ENCODE assay signal across 1 cellular context in the genomic region with DNA sequence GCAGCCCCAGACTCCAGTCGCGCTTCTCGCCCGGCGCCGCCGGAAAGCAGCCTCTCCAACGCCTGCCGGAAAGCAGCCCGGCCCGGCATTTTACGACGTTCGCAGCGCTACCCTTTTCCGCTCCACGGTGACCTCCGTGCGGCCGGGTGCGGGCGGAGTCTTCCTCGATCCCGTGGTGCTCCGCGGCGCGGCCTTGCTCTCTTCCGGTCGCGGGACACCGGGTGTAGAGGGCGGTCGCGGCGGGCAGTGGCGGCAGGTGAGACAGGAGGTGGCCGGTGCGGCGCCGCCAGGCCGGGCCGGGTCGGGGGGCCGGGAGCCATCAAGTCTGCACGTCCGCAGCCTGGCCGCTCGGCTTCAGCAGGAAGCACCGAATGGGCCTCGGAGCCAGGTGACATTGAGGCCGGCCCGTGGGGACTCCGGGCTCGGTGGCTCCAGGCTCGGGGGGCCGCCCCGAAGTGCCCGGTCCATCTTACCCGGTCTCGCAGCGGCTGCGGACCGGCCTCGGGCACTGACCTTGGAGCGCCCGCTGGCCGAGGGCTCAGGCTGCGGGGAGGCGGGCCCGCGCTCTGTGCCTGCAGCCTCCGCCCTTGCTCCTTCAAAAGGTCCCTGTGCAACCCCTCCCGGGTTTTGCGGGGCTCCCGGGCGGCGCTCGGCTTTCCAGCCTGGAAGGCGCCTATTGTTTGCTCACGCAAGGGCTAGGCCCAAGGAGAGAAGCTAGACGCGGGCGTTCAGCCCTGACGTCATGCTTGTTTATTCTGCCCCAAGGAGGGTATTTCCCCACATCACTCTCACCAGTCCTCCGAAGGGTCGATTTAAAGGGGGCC.
TF ChIP-seq lines count a peak whose summit lies in the region.

A gene (plus strand): TSS at position 199 of the 824 bp plus-strand sequence. CDS start 1,511 bp downstream, outside the sequence.
A gene (minus strand): TSS at position 48 of the 824 bp plus-strand sequence. CDS start 249 bp downstream, outside the sequence.

TF ChIP-seq in HepG2, 621 proteins besides CTCF, POLR2A, EP300 and RAD21 (continued from another document and continues in another):
- peak; percentile 53; the same call in 1 of the 2 replicates for TF ChIP-seq ZNF101 (CRISPR knock-in tag; IDR thresholded peaks at IDR 0.05; ENCODE audit: borderline replicate concordance, low read depth)
- TF ChIP-seq, protein P1, sequence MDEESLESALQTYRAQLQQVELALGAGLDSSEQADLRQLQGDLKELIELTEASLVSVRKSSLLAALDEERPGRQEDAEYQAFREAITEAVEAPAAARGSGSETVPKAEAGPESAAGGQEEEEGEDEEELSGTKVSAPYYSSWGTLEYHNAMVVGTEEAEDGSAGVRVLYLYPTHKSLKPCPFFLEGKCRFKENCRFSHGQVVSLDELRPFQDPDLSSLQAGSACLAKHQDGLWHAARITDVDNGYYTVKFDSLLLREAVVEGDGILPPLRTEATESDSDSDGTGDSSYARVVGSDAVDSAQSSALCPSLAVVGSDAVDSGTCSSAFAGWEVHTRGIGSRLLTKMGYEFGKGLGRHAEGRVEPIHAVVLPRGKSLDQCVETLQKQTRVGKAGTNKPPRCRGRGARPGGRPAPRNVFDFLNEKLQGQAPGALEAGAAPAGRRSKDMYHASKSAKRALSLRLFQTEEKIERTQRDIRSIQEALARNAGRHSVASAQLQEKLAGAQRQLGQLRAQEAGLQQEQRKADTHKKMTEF (CRISPR knock-in tag; IDR thresholded peaks at IDR 0.05), result peak; percentile 97
- peak; percentile 98; the same call in 1 of the 2 replicates for TF ChIP-seq SMAD1 (CRISPR knock-in tag; IDR thresholded peaks at IDR 0.05; ENCODE audit: borderline replicate concordance, low read depth)
- TF ChIP-seq ZNF564 (CRISPR knock-in tag; IDR thresholded peaks at IDR 0.05), result no peak; the same call in 1 of the 2 replicates
- TF ChIP-seq ZNF10 (CRISPR knock-in tag; IDR thresholded peaks at IDR 0.05; ENCODE audit: borderline replicate concordance, low read depth), result no peak
- 0 out of 2 replicates have a peak, but pooled peaks have one; percentile 31 for TF ChIP-seq ZSCAN20 (CRISPR knock-in tag; IDR thresholded peaks at IDR 0.05; ENCODE audit: borderline replicate concordance)
- TF ChIP-seq, protein P2, sequence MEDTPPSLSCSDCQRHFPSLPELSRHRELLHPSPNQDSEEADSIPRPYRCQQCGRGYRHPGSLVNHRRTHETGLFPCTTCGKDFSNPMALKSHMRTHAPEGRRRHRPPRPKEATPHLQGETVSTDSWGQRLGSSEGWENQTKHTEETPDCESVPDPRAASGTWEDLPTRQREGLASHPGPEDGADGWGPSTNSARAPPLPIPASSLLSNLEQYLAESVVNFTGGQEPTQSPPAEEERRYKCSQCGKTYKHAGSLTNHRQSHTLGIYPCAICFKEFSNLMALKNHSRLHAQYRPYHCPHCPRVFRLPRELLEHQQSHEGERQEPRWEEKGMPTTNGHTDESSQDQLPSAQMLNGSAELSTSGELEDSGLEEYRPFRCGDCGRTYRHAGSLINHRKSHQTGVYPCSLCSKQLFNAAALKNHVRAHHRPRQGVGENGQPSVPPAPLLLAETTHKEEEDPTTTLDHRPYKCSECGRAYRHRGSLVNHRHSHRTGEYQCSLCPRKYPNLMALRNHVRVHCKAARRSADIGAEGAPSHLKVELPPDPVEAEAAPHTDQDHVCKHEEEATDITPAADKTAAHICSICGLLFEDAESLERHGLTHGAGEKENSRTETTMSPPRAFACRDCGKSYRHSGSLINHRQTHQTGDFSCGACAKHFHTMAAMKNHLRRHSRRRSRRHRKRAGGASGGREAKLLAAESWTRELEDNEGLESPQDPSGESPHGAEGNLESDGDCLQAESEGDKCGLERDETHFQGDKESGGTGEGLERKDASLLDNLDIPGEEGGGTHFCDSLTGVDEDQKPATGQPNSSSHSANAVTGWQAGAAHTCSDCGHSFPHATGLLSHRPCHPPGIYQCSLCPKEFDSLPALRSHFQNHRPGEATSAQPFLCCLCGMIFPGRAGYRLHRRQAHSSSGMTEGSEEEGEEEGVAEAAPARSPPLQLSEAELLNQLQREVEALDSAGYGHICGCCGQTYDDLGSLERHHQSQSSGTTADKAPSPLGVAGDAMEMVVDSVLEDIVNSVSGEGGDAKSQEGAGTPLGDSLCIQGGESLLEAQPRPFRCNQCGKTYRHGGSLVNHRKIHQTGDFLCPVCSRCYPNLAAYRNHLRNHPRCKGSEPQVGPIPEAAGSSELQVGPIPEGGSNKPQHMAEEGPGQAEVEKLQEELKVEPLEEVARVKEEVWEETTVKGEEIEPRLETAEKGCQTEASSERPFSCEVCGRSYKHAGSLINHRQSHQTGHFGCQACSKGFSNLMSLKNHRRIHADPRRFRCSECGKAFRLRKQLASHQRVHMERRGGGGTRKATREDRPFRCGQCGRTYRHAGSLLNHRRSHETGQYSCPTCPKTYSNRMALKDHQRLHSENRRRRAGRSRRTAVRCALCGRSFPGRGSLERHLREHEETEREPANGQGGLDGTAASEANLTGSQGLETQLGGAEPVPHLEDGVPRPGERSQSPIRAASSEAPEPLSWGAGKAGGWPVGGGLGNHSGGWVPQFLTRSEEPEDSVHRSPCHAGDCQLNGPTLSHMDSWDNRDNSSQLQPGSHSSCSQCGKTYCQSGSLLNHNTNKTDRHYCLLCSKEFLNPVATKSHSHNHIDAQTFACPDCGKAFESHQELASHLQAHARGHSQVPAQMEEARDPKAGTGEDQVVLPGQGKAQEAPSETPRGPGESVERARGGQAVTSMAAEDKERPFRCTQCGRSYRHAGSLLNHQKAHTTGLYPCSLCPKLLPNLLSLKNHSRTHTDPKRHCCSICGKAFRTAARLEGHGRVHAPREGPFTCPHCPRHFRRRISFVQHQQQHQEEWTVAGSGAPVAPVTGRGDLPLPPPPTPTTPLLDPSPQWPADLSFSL (CRISPR knock-in tag; IDR thresholded peaks at IDR 0.05), result no peak; the same call in 1 of the 2 replicates
- no peak; the same call in 1 of the 2 replicates for TF ChIP-seq ZNF264 (CRISPR knock-in tag; IDR thresholded peaks at IDR 0.05)
- TF ChIP-seq, protein P3, sequence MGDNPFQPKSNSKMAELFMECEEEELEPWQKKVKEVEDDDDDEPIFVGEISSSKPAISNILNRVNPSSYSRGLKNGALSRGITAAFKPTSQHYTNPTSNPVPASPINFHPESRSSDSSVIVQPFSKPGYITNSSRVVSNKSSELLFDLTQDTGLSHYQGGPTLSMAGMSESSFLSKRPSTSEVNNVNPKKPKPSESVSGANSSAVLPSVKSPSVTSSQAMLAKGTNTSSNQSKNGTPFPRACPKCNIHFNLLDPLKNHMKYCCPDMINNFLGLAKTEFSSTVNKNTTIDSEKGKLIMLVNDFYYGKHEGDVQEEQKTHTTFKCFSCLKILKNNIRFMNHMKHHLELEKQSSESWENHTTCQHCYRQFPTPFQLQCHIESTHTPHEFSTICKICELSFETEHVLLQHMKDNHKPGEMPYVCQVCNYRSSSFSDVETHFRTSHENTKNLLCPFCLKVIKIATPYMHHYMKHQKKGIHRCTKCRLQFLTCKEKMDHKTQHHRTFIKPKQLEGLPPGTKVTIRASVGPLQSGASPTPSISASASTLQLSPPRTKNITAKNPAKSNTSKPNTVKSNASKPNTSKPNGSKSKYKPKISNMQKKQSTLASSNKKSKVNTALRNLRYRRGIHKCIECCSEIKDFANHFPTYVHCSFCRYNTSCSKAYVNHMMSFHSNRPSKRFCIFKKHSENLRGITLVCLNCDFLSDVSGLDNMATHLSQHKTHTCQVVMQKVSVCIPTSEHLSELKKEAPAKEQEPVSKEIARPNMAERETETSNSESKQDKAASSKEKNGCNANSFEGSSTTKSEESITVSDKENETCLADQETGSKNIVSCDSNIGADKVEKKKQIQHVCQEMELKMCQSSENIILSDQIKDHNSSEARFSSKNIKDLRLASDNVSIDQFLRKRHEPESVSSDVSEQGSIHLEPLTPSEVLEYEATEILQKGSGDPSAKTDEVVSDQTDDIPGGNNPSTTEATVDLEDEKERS (CRISPR knock-in tag; IDR thresholded peaks at IDR 0.05), result peak; percentile 31; the same call in 1 of the 2 replicates
- TF ChIP-seq HMG20A (CRISPR knock-in tag; IDR thresholded peaks at IDR 0.05; ENCODE audit: borderline replicate concordance), result no peak
- peak; percentile 85; the same call in 1 of the 2 replicates for TF ChIP-seq ZNF816 (CRISPR knock-in tag; IDR thresholded peaks at IDR 0.05; ENCODE audit: borderline replicate concordance)
- TF ChIP-seq, protein P4, sequence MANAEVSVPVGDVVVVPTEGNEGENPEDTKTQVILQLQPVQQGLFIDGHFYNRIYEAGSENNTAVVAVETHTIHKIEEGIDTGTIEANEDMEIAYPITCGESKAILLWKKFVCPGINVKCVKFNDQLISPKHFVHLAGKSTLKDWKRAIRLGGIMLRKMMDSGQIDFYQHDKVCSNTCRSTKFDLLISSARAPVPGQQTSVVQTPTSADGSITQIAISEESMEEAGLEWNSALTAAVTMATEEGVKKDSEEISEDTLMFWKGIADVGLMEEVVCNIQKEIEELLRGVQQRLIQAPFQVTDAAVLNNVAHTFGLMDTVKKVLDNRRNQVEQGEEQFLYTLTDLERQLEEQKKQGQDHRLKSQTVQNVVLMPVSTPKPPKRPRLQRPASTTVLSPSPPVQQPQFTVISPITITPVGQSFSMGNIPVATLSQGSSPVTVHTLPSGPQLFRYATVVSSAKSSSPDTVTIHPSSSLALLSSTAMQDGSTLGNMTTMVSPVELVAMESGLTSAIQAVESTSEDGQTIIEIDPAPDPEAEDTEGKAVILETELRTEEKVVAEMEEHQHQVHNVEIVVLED (CRISPR knock-in tag; IDR thresholded peaks at IDR 0.05; ENCODE audit: borderline replicate concordance), result peak; percentile 91
- TF ChIP-seq DR1 (CRISPR knock-in tag; IDR thresholded peaks at IDR 0.05), result peak; percentile 92
- TF ChIP-seq, protein P5, sequence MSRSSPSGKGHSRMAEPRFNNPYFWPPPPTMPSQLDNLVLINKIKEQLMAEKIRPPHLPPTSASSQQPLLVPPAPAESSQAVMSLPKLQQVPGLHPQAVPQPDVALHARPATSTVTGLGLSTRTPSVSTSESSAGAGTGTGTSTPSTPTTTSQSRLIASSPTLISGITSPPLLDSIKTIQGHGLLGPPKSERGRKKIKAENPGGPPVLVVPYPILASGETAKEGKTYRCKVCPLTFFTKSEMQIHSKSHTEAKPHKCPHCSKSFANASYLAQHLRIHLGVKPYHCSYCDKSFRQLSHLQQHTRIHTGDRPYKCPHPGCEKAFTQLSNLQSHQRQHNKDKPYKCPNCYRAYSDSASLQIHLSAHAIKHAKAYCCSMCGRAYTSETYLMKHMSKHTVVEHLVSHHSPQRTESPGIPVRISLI (CRISPR knock-in tag; IDR thresholded peaks at IDR 0.05; ENCODE audit: borderline replicate concordance), result no peak; the same call in 1 of the 2 replicates
- TF ChIP-seq ZNF30 (CRISPR knock-in tag; IDR thresholded peaks at IDR 0.05), result no peak
- TF ChIP-seq NRL (CRISPR knock-in tag; IDR thresholded peaks at IDR 0.05; ENCODE audit: borderline replicate concordance), result no peak; the same call in 1 of the 2 replicates
- TF ChIP-seq SSRP1 (CRISPR knock-in tag; IDR thresholded peaks at IDR 0.05), result peak; percentile 64; the same call in 1 of the 2 replicates
- TF ChIP-seq SMAD3 (CRISPR knock-in tag; IDR thresholded peaks at IDR 0.05), result peak; percentile 88
- TF ChIP-seq CBX1 (IDR thresholded peaks at IDR 0.05; ENCODE audit: low read depth), result peak; percentile 32
- peak; percentile 73; the same call in 1 of the 2 replicates for TF ChIP-seq IRX3 (CRISPR knock-in tag; IDR thresholded peaks at IDR 0.05; ENCODE audit: borderline replicate concordance, low read depth)
- TF ChIP-seq ZNF83 (CRISPR knock-in tag; IDR thresholded peaks at IDR 0.05; ENCODE audit: borderline replicate concordance), result 0 out of 2 replicates have a peak, but pooled peaks have one; percentile 49
- TF ChIP-seq ZNF782 (CRISPR knock-in tag; IDR thresholded peaks at IDR 0.05; ENCODE audit: borderline replicate concordance), result 0 out of 2 replicates have a peak, but pooled peaks have one; percentile 17
- TF ChIP-seq, protein P6, sequence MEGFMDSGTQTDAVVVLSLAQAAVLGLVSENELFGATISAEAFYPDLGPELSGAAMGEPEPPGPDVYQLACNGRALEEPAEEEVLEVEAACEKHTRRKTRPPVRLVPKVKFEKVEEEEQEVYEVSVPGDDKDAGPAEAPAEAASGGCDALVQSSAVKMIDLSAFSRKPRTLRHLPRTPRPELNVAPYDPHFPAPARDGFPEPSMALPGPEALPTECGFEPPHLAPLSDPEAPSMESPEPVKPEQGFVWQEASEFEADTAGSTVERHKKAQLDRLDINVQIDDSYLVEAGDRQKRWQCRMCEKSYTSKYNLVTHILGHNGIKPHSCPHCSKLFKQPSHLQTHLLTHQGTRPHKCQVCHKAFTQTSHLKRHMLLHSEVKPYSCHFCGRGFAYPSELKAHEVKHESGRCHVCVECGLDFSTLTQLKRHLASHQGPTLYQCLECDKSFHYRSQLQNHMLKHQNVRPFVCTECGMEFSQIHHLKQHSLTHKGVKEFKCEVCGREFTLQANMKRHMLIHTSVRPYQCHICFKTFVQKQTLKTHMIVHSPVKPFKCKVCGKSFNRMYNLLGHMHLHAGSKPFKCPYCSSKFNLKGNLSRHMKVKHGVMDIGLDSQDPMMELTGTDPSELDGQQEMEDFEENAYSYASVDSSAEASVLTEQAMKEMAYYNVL (CRISPR knock-in tag; IDR thresholded peaks at IDR 0.05; ENCODE audit: borderline replicate concordance), result no peak
- TF ChIP-seq, protein P7, sequence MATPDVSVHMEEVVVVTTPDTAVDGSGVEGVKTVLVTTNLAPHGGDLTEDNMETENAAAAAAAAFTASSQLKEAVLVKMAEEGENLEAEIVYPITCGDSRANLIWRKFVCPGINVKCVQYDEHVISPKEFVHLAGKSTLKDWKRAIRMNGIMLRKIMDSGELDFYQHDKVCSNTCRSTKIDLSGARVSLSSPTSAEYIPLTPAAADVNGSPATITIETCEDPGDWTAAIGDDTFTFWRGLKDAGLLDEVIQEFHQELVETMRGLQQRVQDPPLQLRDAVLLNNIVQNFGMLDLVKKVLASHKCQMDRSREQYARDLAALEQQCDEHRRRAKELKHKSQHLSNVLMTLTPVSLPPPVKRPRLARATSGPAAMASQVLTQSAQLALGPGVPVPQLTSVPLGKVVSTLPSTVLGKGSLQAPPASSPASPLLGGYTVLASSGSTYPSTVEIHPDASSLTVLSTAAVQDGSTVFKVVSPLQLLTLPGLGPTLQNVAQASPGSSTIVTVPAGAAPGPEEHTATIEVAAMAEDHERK (CRISPR knock-in tag; IDR thresholded peaks at IDR 0.05; ENCODE audit: low read depth), result 0 out of 2 replicates have a peak, but pooled peaks have one; percentile 34
- TF ChIP-seq YEATS4 (CRISPR knock-in tag; IDR thresholded peaks at IDR 0.05; ENCODE audit: borderline replicate concordance), result peak; percentile 93
- TF ChIP-seq, protein P8, sequence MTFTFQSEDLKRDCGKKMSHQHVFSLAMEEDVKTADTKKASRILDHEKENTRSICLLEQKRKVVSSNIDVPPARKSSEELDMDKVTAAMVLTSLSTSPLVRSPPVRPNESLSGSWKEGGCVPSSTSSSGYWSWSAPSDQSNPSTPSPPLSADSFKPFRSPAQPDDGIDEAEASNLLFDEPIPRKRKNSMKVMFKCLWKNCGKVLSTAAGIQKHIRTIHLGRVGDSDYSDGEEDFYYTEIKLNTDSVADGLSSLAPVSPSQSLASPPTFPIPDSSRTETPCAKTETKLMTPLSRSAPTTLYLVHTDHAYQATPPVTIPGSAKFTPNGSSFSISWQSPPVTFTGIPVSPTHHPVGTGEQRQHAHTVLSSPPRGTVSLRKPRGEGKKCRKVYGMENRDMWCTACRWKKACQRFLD (CRISPR knock-in tag; IDR thresholded peaks at IDR 0.05; ENCODE audit: borderline replicate concordance), result peak; percentile 46; the same call in 1 of the 2 replicates
- peak; percentile 90 for TF ChIP-seq BRCA1 (CRISPR knock-in tag; IDR thresholded peaks at IDR 0.05)
- peak; percentile 26; the same call in 1 of the 2 replicates for TF ChIP-seq ZNF850 (CRISPR knock-in tag; conservative IDR thresholded peaks at IDR 0.05)
- TF ChIP-seq HOXD1 (CRISPR knock-in tag; IDR thresholded peaks at IDR 0.05), result peak; percentile 87
- peak; percentile 84 for TF ChIP-seq ERF (CRISPR knock-in tag; IDR thresholded peaks at IDR 0.05)
